Comparison of ENCODE assay signal across 28 cellular contexts in genomic region chr9:38656896-38657295, GRCh38. TPM values are rescaled to one million over a fixed set of nuclear protein-coding genes. Genes with fewer than 3 reads are reported as not detected.
"Had no signal": no experiment of that assay in that cellular context is flagged by ENCODE, and none has a peak within 500 bp of the region (broad histone marks: within the 10 kb centered on the region; RNA-seq: fewer than 3 reads in every experiment).

No MANE protein-coding gene starts in this region.

- H3K27me3 ChIP-seq: testis, thyroid gland, tibial nerve, upper lobe of left lung, upper lobe of right lung, uterus, vagina had no signal

- H3K4me3 Mint-ChIP-seq: stimulated activated effector memory CD8-positive, alpha-beta T cell treated with anti-CD3 and anti-CD28 coated beads, Interleukin-12 subunit alpha, Interleukin-12 subunit beta, amount 100 ng/mL, for 72 hours; stimulated activated memory B cell treated with anti-CD40 and anti-IgM and Interleukin-4, amounts not matched to agents 10 μg/mL and 1 μg/mL and 100 μg/mL, for 72 hours; stimulated activated naive B cell treated with anti-CD40 and anti-IgM and Interleukin-4, amounts not matched to agents 10 μg/mL and 1 μg/mL and 100 μg/mL, for 72 hours; stimulated activated naive CD8-positive, alpha-beta T cell treated with anti-CD3 and anti-CD28 coated beads, Interleukin-15, amount 100 ng/mL, for 72 hours; stimulated activated naive CD8-positive, alpha-beta T cell treated with anti-CD3 and anti-CD28 coated beads, Interleukin-15, Interleukin-2, amounts not matched to agents 100 ng/mL and 50 ng/mL, for 24 hours; type B pancreatic cell had no signal

- H3K36me3 Mint-ChIP-seq: stimulated activated effector memory CD8-positive, alpha-beta T cell treated with anti-CD3 and anti-CD28 coated beads, Interleukin-12 subunit alpha, Interleukin-12 subunit beta, amount 100 ng/mL, for 72 hours; stimulated activated memory B cell treated with anti-CD40 and anti-IgM and Interleukin-4, amounts not matched to agents 10 μg/mL and 1 μg/mL and 100 μg/mL, for 72 hours; stimulated activated naive B cell treated with anti-CD40 and anti-IgM and Interleukin-4, amounts not matched to agents 10 μg/mL and 1 μg/mL and 100 μg/mL, for 72 hours; type B pancreatic cell had no signal

- DNase-seq: stimulated activated CD4-positive, alpha-beta T cell treated with anti-CD3 and anti-CD28 coated beads, Interleukin-2, amount 100 ng/mL, for 48 hours; stimulated activated CD4-positive, alpha-beta T cell treated with anti-CD3 and anti-CD28 coated beads, Interleukin-4, amount 100 ng/mL, for 1 hour; stimulated activated CD4-positive, alpha-beta T cell treated with anti-CD3 and anti-CD28 coated beads, Interleukin-4, amount 100 ng/mL, for 24 hours; stimulated activated CD4-positive, alpha-beta T cell treated with anti-CD3 and anti-CD28 coated beads, Interleukin-4, amount 100 ng/mL, for 4 hours; stimulated activated CD8-positive, alpha-beta memory T cell treated with anti-CD3 and anti-CD28 coated beads, Interleukin-4, amount 100 ng/mL, for 48 hours; stimulated activated naive B cell treated with anti-CD40 and anti-IgM and Interleukin-4, amounts not matched to agents 10 μg/mL and 1 μg/mL and 100 μg/mL, for 72 hours; stimulated activated naive CD4-positive, alpha-beta T cell; stimulated activated naive CD4-positive, alpha-beta T cell treated with Interleukin-2 at 50 U/mL for 16 hours; stimulated activated naive CD8-positive, alpha-beta T cell treated with anti-CD3 and anti-CD28 coated beads, Interleukin-15, amount 100 ng/mL, for 72 hours; stimulated activated naive CD8-positive, alpha-beta T cell treated with anti-CD3 and anti-CD28 coated beads, Interleukin-15, Interleukin-2, amounts not matched to agents 100 U/mL and 50 U/mL, for 24 hours; stomach; substantia nigra; testis; thyroid gland; tibial artery; transverse colon; trophoblast cell; upper lobe of left lung; upper lobe of right lung; uterus had no signal

- H3K9me3 Mint-ChIP-seq: stimulated activated effector memory CD8-positive, alpha-beta T cell treated with anti-CD3 and anti-CD28 coated beads, Interleukin-12 subunit alpha, Interleukin-12 subunit beta, amount 100 ng/mL, for 72 hours; stimulated activated memory B cell treated with anti-CD40 and anti-IgM and Interleukin-4, amounts not matched to agents 10 μg/mL and 1 μg/mL and 100 μg/mL, for 72 hours; stimulated activated naive B cell treated with anti-CD40 and anti-IgM and Interleukin-4, amounts not matched to agents 10 μg/mL and 1 μg/mL and 100 μg/mL, for 72 hours; stimulated activated naive CD8-positive, alpha-beta T cell treated with anti-CD3 and anti-CD28 coated beads, Interleukin-15, amount 100 ng/mL, for 72 hours; stimulated activated naive CD8-positive, alpha-beta T cell treated with anti-CD3 and anti-CD28 coated beads, Interleukin-15, Interleukin-2, amounts not matched to agents 100 ng/mL and 50 ng/mL, for 24 hours; type B pancreatic cell had no signal

- H3K36me3 ChIP-seq: stomach, suprapubic skin, thoracic aorta, thyroid gland, tibial artery, tibial nerve, transverse colon, upper lobe of left lung, upper lobe of right lung, uterus, vagina had no signal

- H3K27ac Mint-ChIP-seq: stimulated activated effector memory CD8-positive, alpha-beta T cell treated with anti-CD3 and anti-CD28 coated beads, Interleukin-12 subunit alpha, Interleukin-12 subunit beta, amount 100 ng/mL, for 72 hours; stimulated activated memory B cell treated with anti-CD40 and anti-IgM and Interleukin-4, amounts not matched to agents 10 μg/mL and 1 μg/mL and 100 μg/mL, for 72 hours; stimulated activated naive B cell treated with anti-CD40 and anti-IgM and Interleukin-4, amounts not matched to agents 10 μg/mL and 1 μg/mL and 100 μg/mL, for 72 hours; stimulated activated naive CD8-positive, alpha-beta T cell treated with anti-CD3 and anti-CD28 coated beads, Interleukin-15, amount 100 ng/mL, for 72 hours; stimulated activated naive CD8-positive, alpha-beta T cell treated with anti-CD3 and anti-CD28 coated beads, Interleukin-15, Interleukin-2, amounts not matched to agents 100 ng/mL and 50 ng/mL, for 24 hours; type B pancreatic cell had no signal

- H3K4me1 ChIP-seq: stomach, suprapubic skin, testis, tibial artery, upper lobe of left lung, upper lobe of right lung, uterus, vagina had no signal

- H3K27ac ChIP-seq: stomach, suprapubic skin, testis, thoracic aorta, thyroid gland, tibial artery, tibial nerve, transverse colon, upper lobe of left lung, upper lobe of right lung, uterus, vagina had no signal

- ATAC-seq: stimulated activated effector memory CD8-positive, alpha-beta T cell treated with anti-CD3 and anti-CD28 coated beads, Interleukin-12 subunit alpha, Interleukin-12 subunit beta, amount 100 ng/mL, for 72 hours; stimulated activated memory B cell treated with anti-CD40 and anti-IgM and Interleukin-4, amounts not matched to agents 10 μg/mL and 1 μg/mL and 100 μg/mL, for 72 hours; stimulated activated naive B cell treated with anti-CD40 and anti-IgM and Interleukin-4, amounts not matched to agents 10 μg/mL and 1 μg/mL and 100 μg/mL, for 72 hours; stimulated activated naive CD8-positive, alpha-beta T cell treated with anti-CD3 and anti-CD28 coated beads, Interleukin-15, amount 100 ng/mL, for 72 hours; stimulated activated naive CD8-positive, alpha-beta T cell treated with anti-CD3 and anti-CD28 coated beads, Interleukin-15, Interleukin-2, amounts not matched to agents 100 U/mL and 50 U/mL, for 24 hours; upper lobe of right lung had no signal

- H3K9me3 ChIP-seq: stomach, suprapubic skin, testis, thoracic aorta, thyroid gland, tibial artery, tibial nerve, transverse colon, upper lobe of left lung, upper lobe of right lung, uterus, vagina had no signal

- H3K4me1 Mint-ChIP-seq: stimulated activated effector memory CD8-positive, alpha-beta T cell treated with anti-CD3 and anti-CD28 coated beads, Interleukin-12 subunit alpha, Interleukin-12 subunit beta, amount 100 ng/mL, for 72 hours; stimulated activated memory B cell treated with anti-CD40 and anti-IgM and Interleukin-4, amounts not matched to agents 10 μg/mL and 1 μg/mL and 100 μg/mL, for 72 hours; stimulated activated naive CD8-positive, alpha-beta T cell treated with anti-CD3 and anti-CD28 coated beads, Interleukin-15, amount 100 ng/mL, for 72 hours had no signal

- H3K4me3 ChIP-seq: stomach, suprapubic skin, testis, thoracic aorta, thyroid gland, tibial artery, tibial nerve, transverse colon, upper lobe of left lung, upper lobe of right lung, uterus, vagina had no signal

RNA-seq across cellular contexts. Expression of gene ANKRD18A, which starts 36.5 kb away (rescaled TPM):
- total RNA-seq: thoracic aorta had no signal
